8 cellular contexts compared by ENCODE assay signal in genomic region chr2:196249860-196250259, GRCh38.
A peak's percentile ranks its signal among the peaks of the same experiment; 100 is the strongest.
DNase-seq lines count a peak whose midpoint lies in the region; ATAC-seq and TF ChIP-seq lines count a peak whose summit lies in the region.

No MANE protein-coding gene starts in this region.

- H3K27ac ChIP-seq in mucosa of rectum (ENCODE audit: low read depth in 2 of 2, low read length in 2 of 2) (peak overlapping the region; percentile 8 to 62), right cardiac atrium (ENCODE audit: low read length) (no peak overlapping the region)

- peaks cover 7 to 13% of the 10 kb centered on the region in 2 donors for H3K36me3 Mint-ChIP-seq in activated T-cell treated with anti-CD3 and anti-CD28 coated beads, Interleukin-2, amount 50 U/mL, for 72 hours (ENCODE audit: insufficient read depth in 2 of 2)
- H3K36me3 Mint-ChIP-seq in endothelial cell (ENCODE audit: low read depth, unreplicated experiment): peaks cover 27% of the 10 kb centered on the region

- H3K4me3 ChIP-seq in mucosa of rectum (ENCODE audit: low read length in 2 of 2): peak overlapping the region in 1 of 2 donors; percentile 34
- no peak overlapping the region for H3K4me3 ChIP-seq in right cardiac atrium (ENCODE audit: low read length)

- no peak for TF ChIP-seq CTCF in endothelial cell (IDR thresholded peaks at IDR 0.05; ENCODE audit: unreplicated experiment)

- peaks cover 8 to 12% of the 10 kb centered on the region in 2 donors for H3K9me3 Mint-ChIP-seq in activated T-cell treated with anti-CD3 and anti-CD28 coated beads, Interleukin-2, amount 50 U/mL, for 72 hours
- no peaks in the 10 kb centered on the region for H3K9me3 Mint-ChIP-seq in endothelial cell (ENCODE audit: unreplicated experiment)

- no peak overlapping the region for H3K9ac ChIP-seq in mucosa of rectum (ENCODE audit: low read depth in 1 of 2, low read length in 2 of 2)

- H3K27me3 Mint-ChIP-seq in activated T-cell treated with anti-CD3 and anti-CD28 coated beads, Interleukin-2, amount 50 U/mL, for 72 hours (ENCODE audit: low read depth): no peaks in the 10 kb centered on the region
- H3K27me3 Mint-ChIP-seq in endothelial cell (ENCODE audit: unreplicated experiment): no peaks in the 10 kb centered on the region

- peak overlapping the region; percentile 41 to 67 for H3K4me3 Mint-ChIP-seq in activated T-cell treated with anti-CD3 and anti-CD28 coated beads, Interleukin-2, amount 50 U/mL, for 72 hours
- H3K4me3 Mint-ChIP-seq in endothelial cell (ENCODE audit: unreplicated experiment): no peak overlapping the region

- DNase-seq in activated T-cell treated with anti-CD3 and anti-CD28 coated beads, Interleukin-2, amount 50 U/mL, for 72 hours: no peak
- DNase-seq in activated T-cell treated with anti-CD3 and anti-CD28 coated beads, Interleukin-2, amount 50 U/mL, for 1 hour: no peak
- peak; percentile 72 for DNase-seq in SIG-M5 treated with dmso at 0.1 percent for 504 hours (lab: John Stamatoyannopoulos, UW; ENCODE audit: unreplicated experiment)
- DNase-seq in right cardiac atrium: no peak
- no peak for DNase-seq in endothelial cell (ENCODE audit: low spot score)

- H3K27me3 ChIP-seq in mucosa of rectum (ENCODE audit: control insufficient read depth in 2 of 2, insufficient read depth in 2 of 2, low read length in 2 of 2): no peaks in the 10 kb centered on the region
- H3K27me3 ChIP-seq in right cardiac atrium (ENCODE audit: control insufficient read depth, insufficient read depth): no peaks in the 10 kb centered on the region

- H3K4me1 ChIP-seq in mucosa of rectum (ENCODE audit: control insufficient read depth in 2 of 2, insufficient read depth in 2 of 2, low read length in 2 of 2): peaks cover 7 to 15% of the 10 kb centered on the region in 2 donors
- H3K4me1 ChIP-seq in right cardiac atrium (ENCODE audit: control insufficient read depth, insufficient read depth, low read length): peaks cover 9% of the 10 kb centered on the region

- H3K36me3 ChIP-seq in mucosa of rectum (ENCODE audit: control insufficient read depth in 2 of 2, insufficient read depth in 2 of 2, low read length in 2 of 2): no peaks in the 10 kb centered on the region

- intact Hi-C loops in right cardiac atrium (cut with DNase I): no loop called here

- peak; percentile 31 to 41 for ATAC-seq in activated T-cell treated with anti-CD3 and anti-CD28 coated beads, Interleukin-2, amount 50 U/mL, for 72 hours (replicated peaks in 1 of 2)
- peak; percentile 69 for ATAC-seq in HG03045 (IDR thresholded peaks at IDR 0.05; ENCODE audit: unreplicated experiment)
- no peak for ATAC-seq in right cardiac atrium
- no peak for ATAC-seq in HG02970 (IDR thresholded peaks at IDR 0.05; ENCODE audit: low FRiP score, unreplicated experiment)

- peaks cover 91% of the 10 kb centered on the region for H3K4me1 Mint-ChIP-seq in activated T-cell treated with anti-CD3 and anti-CD28 coated beads, Interleukin-2, amount 50 U/mL, for 72 hours (ENCODE audit: low read depth)
- H3K4me1 Mint-ChIP-seq in endothelial cell (ENCODE audit: unreplicated experiment): peaks cover 5% of the 10 kb centered on the region

- WGBS in right cardiac atrium: 65% methylated on average over 3 of the region's 3 CpGs

- H3K27ac Mint-ChIP-seq in activated T-cell treated with anti-CD3 and anti-CD28 coated beads, Interleukin-2, amount 50 U/mL, for 72 hours: peak overlapping the region; percentile 36
- H3K27ac Mint-ChIP-seq in endothelial cell (ENCODE audit: unreplicated experiment): no peak overlapping the region

- H3K9me3 ChIP-seq in mucosa of rectum (ENCODE audit: control insufficient read depth in 2 of 2, low read length in 2 of 2) (no peaks in the 10 kb centered on the region), right cardiac atrium (ENCODE audit: control insufficient read depth, low read length) (no peaks in the 10 kb centered on the region)

Comparison
In these comparisons a context has a peak if more than half of its experiments do, and no peak if none do; other contexts are left out.
1. ATAC-seq: peak in activated T-cell treated with anti-CD3 and anti-CD28 coated beads, Interleukin-2, amount 50 U/mL, for 72 hours (2 of 2) and HG03045 (single experiment); none in right cardiac atrium (0 of 2) and HG02970 (single experiment).